ENCODE assay signal across 25 cellular contexts in the genomic region with DNA sequence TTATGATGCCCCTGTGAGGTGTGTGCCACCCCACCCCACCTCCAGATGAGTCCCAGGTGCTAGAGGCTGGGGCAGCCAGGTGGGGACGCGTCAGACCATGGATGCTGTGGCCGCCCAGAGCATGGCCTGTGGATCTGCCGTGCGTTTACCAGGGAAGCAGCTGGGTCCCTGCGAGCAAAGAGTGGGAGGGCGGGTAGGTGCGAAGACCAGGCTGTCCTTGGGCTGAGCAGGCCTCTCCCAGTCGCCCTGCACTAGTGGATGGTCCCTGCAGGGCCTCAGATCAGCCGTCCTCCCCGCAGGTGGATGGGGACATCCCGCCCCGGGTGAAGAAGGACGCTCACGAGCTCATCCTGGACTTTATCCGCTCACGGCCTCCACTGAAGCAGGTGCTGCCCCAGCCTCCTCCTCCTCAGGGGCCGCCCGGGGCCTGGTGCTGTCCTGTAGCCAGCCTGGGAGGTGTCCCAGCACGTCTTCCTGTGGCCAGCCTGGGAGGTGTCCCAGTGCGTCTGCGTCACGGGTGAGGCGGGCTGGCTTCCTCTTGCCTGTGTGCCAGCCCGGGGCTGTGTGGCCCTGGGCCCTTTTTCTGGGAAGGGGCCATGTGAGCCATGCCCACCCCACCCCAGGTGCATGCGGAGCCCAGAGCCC. TPM values are rescaled to one million over a fixed set of nuclear protein-coding genes. Genes with fewer than 3 reads are reported as not detected.
DNase-seq lines count a peak whose midpoint lies in the region; ATAC-seq and TF ChIP-seq lines count a peak whose summit lies in the region.
"Had no signal": no experiment of that assay in that cellular context is flagged by ENCODE, and none has a peak within 500 bp of the region (broad histone marks: within the 10 kb centered on the region; RNA-seq: fewer than 3 reads in every experiment).

No MANE protein-coding gene starts in this region.

- H3K36me3 ChIP-seq in BLaER1: no peaks in the 10 kb centered on the region
- H3K36me3 ChIP-seq in gastroesophageal sphincter: no peaks in the 10 kb centered on the region
- no peaks in the 10 kb centered on the region for H3K36me3 ChIP-seq in osteoblast (ENCODE audit: insufficient read depth, low read length)
- H3K36me3 ChIP-seq: BE2C, HAP-1 had no signal

- no peaks in the 10 kb centered on the region for H3K79me2 ChIP-seq in osteoblast (ENCODE audit: insufficient read depth, low read length)

- TF ChIP-seq CTCF in GM20000 (IDR thresholded peaks at IDR 0.05; ENCODE audit: extremely low read depth, missing control alignments) (no peak), gastroesophageal sphincter (IDR thresholded peaks at IDR 0.05) (no peak), osteoblast (IDR thresholded peaks at IDR 0.05; ENCODE audit: extremely low read depth, low read depth, low read length) (no peak)

- DNase-seq in GM20000 (ENCODE audit: low spot score) (peak; percentile 12), osteoblast (ENCODE audit: insufficient read length, low spot score, missing footprints) (peak; percentile 71)
- DNase-seq: 8988T; ACHN; BE2C; CD4-positive, alpha-beta T cell; GM23248; HFFc6; MM.1S; NCI-H2081; NCI-H2171; NCI-H226; NCI-H510A; NCI-H69; OCI-M1; Peyer's patch; SHP77 treated with DMSO at 0.1 percent for 48 hours had no signal

- peak overlapping the region; percentile 38; the same call in 1 of the 2 replicates for H3K9ac ChIP-seq in BLaER1
- H3K9ac ChIP-seq: GM23248, KMS-11 had no signal

- WGBS in gastroesophageal sphincter (ENCODE audit: low coverage in 1 of 2), 2 donors: 75 to 80% methylated on average over 4 of the region's 26 CpGs

- no peak for TF ChIP-seq EP300 in gastroesophageal sphincter (IDR thresholded peaks at IDR 0.05)

- peak overlapping the region; percentile 41 for H3K27ac ChIP-seq in BLaER1
- H3K27ac ChIP-seq in gastroesophageal sphincter: no peak overlapping the region
- H3K27ac ChIP-seq in osteoblast (ENCODE audit: low read depth, low read length): no peak overlapping the region
- H3K27ac ChIP-seq: GM23248, KMS-11, Peyer's patch had no signal

- no peak for TF ChIP-seq POLR2A in gastroesophageal sphincter (IDR thresholded peaks at IDR 0.05)

- H3K9me3 ChIP-seq in BLaER1: no peaks in the 10 kb centered on the region
- H3K9me3 ChIP-seq in gastroesophageal sphincter: no peaks in the 10 kb centered on the region
- H3K9me3 ChIP-seq in osteoblast (ENCODE audit: low read depth, low read length): no peaks in the 10 kb centered on the region
- H3K9me3 ChIP-seq: BE2C, HAP-1, Peyer's patch had no signal

- H4K20me1 ChIP-seq in BLaER1: peaks cover 11% of the 10 kb centered on the region
- no peaks in the 10 kb centered on the region for H4K20me1 ChIP-seq in osteoblast (ENCODE audit: insufficient read depth, low read length)

- peaks cover 30% of the 10 kb centered on the region for H3K4me1 ChIP-seq in BLaER1
- no peaks in the 10 kb centered on the region for H3K4me1 ChIP-seq in gastroesophageal sphincter
- H3K4me1 ChIP-seq in osteoblast (ENCODE audit: insufficient read depth, low read length): no peaks in the 10 kb centered on the region
- H3K4me1 ChIP-seq: BE2C, HAP-1 had no signal

- H2AFZ ChIP-seq in osteoblast (ENCODE audit: low read length): no peak overlapping the region
- H2AFZ ChIP-seq: GM23248 had no signal

- peak; percentile 43 for ATAC-seq in gastroesophageal sphincter
- ATAC-seq in GM21360 (IDR thresholded peaks at IDR 0.05; ENCODE audit: unreplicated experiment): no peak
- ATAC-seq in GM21825 (IDR thresholded peaks at IDR 0.05; ENCODE audit: unreplicated experiment): no peak
- no peak for ATAC-seq in HG03196 (IDR thresholded peaks at IDR 0.05; ENCODE audit: unreplicated experiment)
- ATAC-seq: GM12878 had no signal

- no peaks in the 10 kb centered on the region; the same call in 1 of the 2 replicates for H3K27me3 ChIP-seq in BLaER1
- no peaks in the 10 kb centered on the region for H3K27me3 ChIP-seq in gastroesophageal sphincter
- H3K27me3 ChIP-seq in osteoblast (ENCODE audit: insufficient read depth, low read length): no peaks in the 10 kb centered on the region
- H3K27me3 ChIP-seq: BE2C, Peyer's patch had no signal

- H3K4me2 ChIP-seq in BLaER1 (peak overlapping the region; percentile 95), osteoblast (ENCODE audit: insufficient read depth, low read length) (no peak overlapping the region)
- H3K4me2 ChIP-seq: KMS-11 had no signal

- H3K4me3 ChIP-seq in BLaER1 (peak overlapping the region; percentile 27; the same call in 1 of the 2 replicates), gastroesophageal sphincter (no peak overlapping the region), osteoblast (ENCODE audit: insufficient read depth, low read length) (no peak overlapping the region)
- H3K4me3 ChIP-seq: GM12878, GM23248, HAP-1, Peyer's patch had no signal

RNA-seq across cellular contexts. Expression of gene TCF25, which starts 18.0 kb away (rescaled TPM):
- 100 to 1,000 TPM; 118 to 165 (median 134) TPM for total RNA-seq in gastroesophageal sphincter
- 225 and 230 TPM in 2 replicates for total RNA-seq in osteoblast

RNA-seq across cellular contexts. Expression of gene SPIRE2, which starts 27.1 kb away (rescaled TPM):
- total RNA-seq in gastroesophageal sphincter (1 to 10 TPM in 3 of 4 donors, under 1 TPM in 1; 0.27 to 3.6 (median 2.0) TPM), osteoblast (0.72 and 1.5 TPM in 2 replicates)

RNA-seq across cellular contexts. Expression of gene FANCA, which starts 39.0 kb away (rescaled TPM):
- total RNA-seq in gastroesophageal sphincter (1 to 10 TPM in 1 of 4 donors, under 1 TPM in 3; 0.54 to 7.1 (median 0.76) TPM), osteoblast (4.0 and 8.3 TPM in 2 replicates)
